Comparison of ENCODE assay signal across 8 cellular contexts in genomic region chr2:121650554-121650930, GRCh38. TPM values are rescaled to one million over a fixed set of nuclear protein-coding genes. Genes with fewer than 3 reads are reported as not detected.
DNase-seq lines count a peak whose midpoint lies in the region; ATAC-seq, FAIRE-seq and TF ChIP-seq lines count a peak whose summit lies in the region.

No MANE protein-coding gene starts in this region.

- no peaks in the 10 kb centered on the region for H3K9me3 ChIP-seq in Caco-2
- H3K9me3 ChIP-seq in gastrocnemius medialis: no peaks in the 10 kb centered on the region

- 0 out of 2 replicates have a peak, but pooled peaks cover 10% of the 10 kb centered on the region for H3K4me1 ChIP-seq in Caco-2
- H3K4me1 ChIP-seq in gastrocnemius medialis: peaks cover 39 to 40% of the 10 kb centered on the region in 2 donors

- no peaks in the 10 kb centered on the region for H3K36me3 ChIP-seq in Caco-2 (ENCODE audit: control insufficient read depth, insufficient read depth, low read length)
- H3K36me3 ChIP-seq in gastrocnemius medialis: no peaks in the 10 kb centered on the region

- H3K4me3 ChIP-seq in Caco-2 (ENCODE audit: low read depth, low read length) (peak overlapping the region; percentile 56), fibroblast of villous mesenchyme (ENCODE audit: low read depth, low read length) (peak overlapping the region; percentile 97), gastrocnemius medialis (peak overlapping the region; percentile 76 to 99 (median 96))

- no peaks in the 10 kb centered on the region for H3K27me3 Mint-ChIP-seq in Caco-2 (ENCODE audit: insufficient read depth, unreplicated experiment)
- H3K27me3 Mint-ChIP-seq in activated CD8-positive, alpha-beta T cell treated with anti-CD3 and anti-CD28 coated beads for 36 hours: no peaks in the 10 kb centered on the region

- CTCF ChIA-PET in Caco-2 (lab: Charles Lee): interaction anchor here (1.6 kb wide), 1 partner anchor 57 kb away, joined by 3 read pairs; no protein-coding TSS in a partner anchor
- CTCF ChIA-PET in activated CD8-positive, alpha-beta T cell treated with anti-CD3 and anti-CD28 coated beads for 36 hours (lab: Charles Lee): interaction anchor here (1.0 to 4.3 kb wide), 6 partner anchors 8 to 248 kb away, joined by 3 to 22 read pairs (median 4); partner anchors contain the start of gene RNU4ATAC

- intact Hi-C loops in Caco-2 (cut with micrococcal nuclease; ENCODE audit: unreplicated experiment) (no loop called here), gastrocnemius medialis (cut with DNase I; ENCODE audit: low total_unique reads) (loop anchor here (2.0 to 5.0 kb wide), 3 partner anchors 47 to 87 kb away; partner anchors contain the start of gene NIFK)
- intact Hi-C loops in activated CD8-positive, alpha-beta T cell treated with anti-CD3 and anti-CD28 coated beads for 36 hours (cut with micrococcal nuclease): loop anchor here (5.0 kb wide), 2 partner anchors 47 to 67 kb away; no protein-coding TSS in a partner anchor

- in situ Hi-C loops in gastrocnemius medialis (cut with MboI; ENCODE audit: low sequenced_read_pairs in 4 of 4): no loop called here

- POLR2A ChIA-PET in Caco-2 (lab: Charles Lee): interaction anchor here (0.5 to 1.8 kb wide), 3 partner anchors 10 to 105 kb away, joined by 3 to 10 read pairs (median 6); no protein-coding TSS in a partner anchor
- POLR2A ChIA-PET in activated CD8-positive, alpha-beta T cell treated with anti-CD3 and anti-CD28 coated beads for 36 hours (lab: Charles Lee): interaction anchor here (0.7 to 5.2 kb wide), 7 partner anchors 10 to 321 kb away, joined by 3 to 84 read pairs (median 5); partner anchors contain the start of gene RNU4ATAC

- peak overlapping the region; percentile 95 to 100 (median 98) for H3K27ac ChIP-seq in gastrocnemius medialis

- peaks cover 16% of the 10 kb centered on the region for H3K4me1 Mint-ChIP-seq in Caco-2 (ENCODE audit: low read depth, unreplicated experiment)
- H3K4me1 Mint-ChIP-seq in activated CD8-positive, alpha-beta T cell treated with anti-CD3 and anti-CD28 coated beads for 36 hours (ENCODE audit: low read depth): peaks cover 57% of the 10 kb centered on the region

- DNase-seq in Caco-2 (peak in 1 of 2 experiments; percentile 6), fibroblast of villous mesenchyme (ENCODE audit: low read depth) (peak; percentile 27), gastrocnemius medialis (no peak), pons (ENCODE audit: low spot score) (no peak), RCC 7860 (ENCODE audit: low spot score) (no peak)
- peak; percentile 22 for DNase-seq in activated CD8-positive, alpha-beta T cell treated with anti-CD3 and anti-CD28 coated beads for 36 hours

- H3K36me3 Mint-ChIP-seq in Caco-2 (ENCODE audit: insufficient read depth, unreplicated experiment): peaks cover 6% of the 10 kb centered on the region
- H3K36me3 Mint-ChIP-seq in activated CD8-positive, alpha-beta T cell treated with anti-CD3 and anti-CD28 coated beads for 36 hours (ENCODE audit: low read depth): peaks cover 38% of the 10 kb centered on the region

- ATAC-seq in HG02642 (IDR thresholded peaks at IDR 0.05; ENCODE audit: poor library complexity, unreplicated experiment): peak; percentile 15
- no peak for ATAC-seq in activated CD8-positive, alpha-beta T cell treated with anti-CD3 and anti-CD28 coated beads for 36 hours
- no peak for ATAC-seq in gastrocnemius medialis
- no peak for ATAC-seq in GM19452 (IDR thresholded peaks at IDR 0.05; ENCODE audit: unreplicated experiment)

- peak overlapping the region; percentile 78 for H3K4me3 Mint-ChIP-seq in Caco-2 (ENCODE audit: unreplicated experiment)
- H3K4me3 Mint-ChIP-seq in activated CD8-positive, alpha-beta T cell treated with anti-CD3 and anti-CD28 coated beads for 36 hours: peak overlapping the region; percentile 93

- BruUV-seq in Caco-2 (replicated peaks; lab: Mats Ljungman, UMichigan): no TSS peak

- TF ChIP-seq POLR2A in gastrocnemius medialis (IDR thresholded peaks at IDR 0.05): no peak

- peak overlapping the region; percentile 95 for H3K27ac Mint-ChIP-seq in Caco-2 (ENCODE audit: unreplicated experiment)
- H3K27ac Mint-ChIP-seq in activated CD8-positive, alpha-beta T cell treated with anti-CD3 and anti-CD28 coated beads for 36 hours: peak overlapping the region; percentile 98

- TF ChIP-seq CTCF in Caco-2 (IDR thresholded peaks at IDR 0.05; ENCODE audit: insufficient read depth in 1 of 2, low read depth in 1 of 2, low read length in 1 of 2, severe bottlenecking in 1 of 2, unreplicated experiment in 1 of 2) (no peak), fibroblast of villous mesenchyme (IDR thresholded peaks at IDR 0.05; ENCODE audit: insufficient read depth, low read depth, low read length) (no peak), gastrocnemius medialis (IDR thresholded peaks at IDR 0.05 in 4 of 5, conservative IDR thresholded peaks at IDR 0.05 in 1 of 5) (no peak)
- TF ChIP-seq CTCF in activated CD8-positive, alpha-beta T cell treated with anti-CD3 and anti-CD28 coated beads for 36 hours (IDR thresholded peaks at IDR 0.05): no peak

- FAIRE-seq in RCC 7860 (lab: Jason Lieb, UNC): no peak

- H3K27me3 ChIP-seq in Caco-2 (replicated peaks; ENCODE audit: control insufficient read depth, insufficient read depth, low read length) (no peaks in the 10 kb centered on the region), gastrocnemius medialis (no peaks in the 10 kb centered on the region)

- H3K9me3 Mint-ChIP-seq in Caco-2 (ENCODE audit: unreplicated experiment): no peaks in the 10 kb centered on the region
- H3K9me3 Mint-ChIP-seq in activated CD8-positive, alpha-beta T cell treated with anti-CD3 and anti-CD28 coated beads for 36 hours: no peaks in the 10 kb centered on the region

RNA-seq across cellular contexts. Expression of gene CLASP1, which starts 1.3 kb away (rescaled TPM):
- total RNA-seq in Caco-2 (2022) (46.1 and 47.4 TPM in 2 replicates), fibroblast of villous mesenchyme (47.4 and 58.3 TPM in 2 replicates), gastrocnemius medialis (10 to 100 TPM; 50.1 to 73.9 (median 61.4) TPM)
- 10 to 100 TPM; 60.3 to 61.4 TPM for total RNA-seq in activated CD8-positive, alpha-beta T cell treated with anti-CD3 and anti-CD28 coated beads for 36 hours

Comparison
In these comparisons a context has a peak if more than half of its experiments do, and no peak if none do; other contexts are left out.
1. DNase-seq: peak in activated CD8-positive, alpha-beta T cell treated with anti-CD3 and anti-CD28 coated beads for 36 hours (single experiment) and fibroblast of villous mesenchyme (single experiment); none in gastrocnemius medialis (0 of 2), pons (single experiment) and RCC 7860 (single experiment).
2. Peak in every context shown above with its lines, with median percentiles within 50 percentile points of each other: H3K4me3 ChIP-seq.